12 cellular contexts compared by ENCODE assay signal in genomic region chr7:132783824-132784223, GRCh38.
A peak's percentile ranks its signal among the peaks of the same experiment; 100 is the strongest.
DNase-seq lines count a peak whose midpoint lies in the region; ATAC-seq and TF ChIP-seq lines count a peak whose summit lies in the region.
"Had no signal": no experiment of that assay in that cellular context is flagged by ENCODE, and none has a peak within 500 bp of the region (broad histone marks: within the 10 kb centered on the region; RNA-seq: fewer than 3 reads in every experiment).

No MANE protein-coding gene starts in this region.

- WGBS in stomach, 5 donors, result 87 to 93% (median 90%) methylated on average over 8 of the region's 8 CpGs

- TF ChIP-seq EP300 in stomach (IDR thresholded peaks at IDR 0.05), result no peak

- no peak overlapping the region for H3K27ac ChIP-seq in stomach

- no peak for ATAC-seq in HG03521 (IDR thresholded peaks at IDR 0.05; ENCODE audit: unreplicated experiment)
- ATAC-seq: left cardiac atrium had no signal

- H3K36me3 ChIP-seq in stomach, result peaks cover 0 to 35% (median 30%) of the 10 kb centered on the region in 4 donors

- DNase-seq in NCI-H2196 (lab: John Stamatoyannopoulos, UW; ENCODE audit: unreplicated experiment), result peak; percentile 26
- no peak for DNase-seq in NCI-H2196 treated with DMSO at 0.1 percent for 48 hours (lab: John Stamatoyannopoulos, UW; ENCODE audit: unreplicated experiment)
- peak; percentile 28 for DNase-seq in NCI-H510A treated with DMSO at 0.1 percent for 48 hours (lab: John Stamatoyannopoulos, UW)
- DNase-seq in epithelial cell of esophagus (ENCODE audit: low read depth), result peak; percentile 88
- peak; percentile 18 for DNase-seq in smooth muscle cell of the brain vasculature (ENCODE audit: low read depth, low spot score)
- DNase-seq in stomach, result no peak
- no peak for DNase-seq in activated CD8-positive, alpha-beta memory T cell treated with anti-CD3 and anti-CD28 coated beads, Interleukin-2, amount 50 U/mL, for 48 hours
- DNase-seq: BE2C, GOT3, left cardiac atrium, retina had no signal

- H3K27me3 ChIP-seq in stomach, result no peaks in the 10 kb centered on the region
- H3K27me3 ChIP-seq: BE2C had no signal

- no peak overlapping the region for H3K4me3 ChIP-seq in epithelial cell of esophagus (ENCODE audit: low read length)
- no peak overlapping the region for H3K4me3 ChIP-seq in stomach

- intact Hi-C loops in stomach (cut with DNase I; ENCODE audit: low total_unique reads), result no loop called here

- H3K4me1 ChIP-seq in stomach, result no peaks in the 10 kb centered on the region

- no peaks in the 10 kb centered on the region for H3K9me3 ChIP-seq in stomach
- H3K9me3 ChIP-seq: BE2C had no signal

- no peak for TF ChIP-seq POLR2A in stomach (IDR thresholded peaks at IDR 0.05)

- TF ChIP-seq CTCF in epithelial cell of esophagus (IDR thresholded peaks at IDR 0.05; ENCODE audit: insufficient read depth, low read depth, low read length, missing control alignments), result no peak
- no peak for TF ChIP-seq CTCF in stomach (IDR thresholded peaks at IDR 0.05)

Comparison
In these comparisons a context has a peak if more than half of its experiments do, and no peak if none do; other contexts are left out.
1. DNase-seq: peak in NCI-H2196 (single experiment), NCI-H510A treated with DMSO at 0.1 percent for 48 hours (single experiment), epithelial cell of esophagus (single experiment) and smooth muscle cell of the brain vasculature (single experiment); none in NCI-H2196 treated with DMSO at 0.1 percent for 48 hours (single experiment), stomach (single experiment) and activated CD8-positive, alpha-beta memory T cell treated with anti-CD3 and anti-CD28 coated beads, Interleukin-2, amount 50 U/mL, for 48 hours (single experiment).